1 cellular context compared by ENCODE assay signal in genomic region chrX:48801281-48802088, GRCh38.
TF ChIP-seq lines count a peak whose summit lies in the region.

HDAC6 (plus strand) TSS chrX:48802067; CDS start chrX:48802693, 626 bp downstream.

TF ChIP-seq in HEK293, 187 proteins besides CTCF, POLR2A, EP300 and RAD21 (continued from another document):
- no peak for TF ChIP-seq ELK4 (IDR thresholded peaks at IDR 0.05; ENCODE audit: borderline replicate concordance, low read depth, low read length)
- TF ChIP-seq ZNF549 (tag by site-specific recombination; IDR thresholded peaks at IDR 0.05), result no peak
- TF ChIP-seq ZNF518A (tag by site-specific recombination; conservative IDR thresholded peaks at IDR 0.05; ENCODE audit: low read depth), result 0 out of 2 replicates have a peak, but pooled peaks have one; percentile 19
- TF ChIP-seq ZNF76 (tag by site-specific recombination; IDR thresholded peaks at IDR 0.05; ENCODE audit: borderline replicate concordance, low read depth), result peak; percentile 89
- no peak for TF ChIP-seq ZNF555 (tag by site-specific recombination; conservative IDR thresholded peaks at IDR 0.05)
- no peak for TF ChIP-seq ZNF404 (tag by site-specific recombination; IDR thresholded peaks at IDR 0.05)
- no peak for TF ChIP-seq ZNF133 (tag by site-specific recombination; IDR thresholded peaks at IDR 0.05)
- no peak for TF ChIP-seq ZBTB49 (tag by site-specific recombination; IDR thresholded peaks at IDR 0.05; ENCODE audit: low read depth)
- TF ChIP-seq GLIS2 (tag by site-specific recombination; IDR thresholded peaks at IDR 0.05), result no peak
- 0 out of 2 replicates have a peak, but pooled peaks have one; percentile 63 for TF ChIP-seq KLF7 (tag by site-specific recombination; IDR thresholded peaks at IDR 0.05; ENCODE audit: borderline replicate concordance)
- peak; percentile 93 for TF ChIP-seq ZBTB21 (tag by site-specific recombination; IDR thresholded peaks at IDR 0.05)
- TF ChIP-seq ZNF239 (tag by site-specific recombination; IDR thresholded peaks at IDR 0.05), result no peak
- no peak for TF ChIP-seq ZFP3 (tag by site-specific recombination; IDR thresholded peaks at IDR 0.05; ENCODE audit: low read depth)
- peak; percentile 96 for TF ChIP-seq ZFHX2 (tag by site-specific recombination; conservative IDR thresholded peaks at IDR 0.05)
- TF ChIP-seq ZNF248 (tag by site-specific recombination; IDR thresholded peaks at IDR 0.05), result no peak
- TF ChIP-seq ZNF624 (tag by site-specific recombination; IDR thresholded peaks at IDR 0.05), result no peak
- no peak for TF ChIP-seq ZNF366 (tag by site-specific recombination; conservative IDR thresholded peaks at IDR 0.05)
- no peak for TF ChIP-seq ZNF202 (tag by site-specific recombination; IDR thresholded peaks at IDR 0.05; ENCODE audit: borderline replicate concordance)
- TF ChIP-seq KLF10 (tag by site-specific recombination; IDR thresholded peaks at IDR 0.05), result peak; percentile 94
- TF ChIP-seq ZSCAN30 (tag by site-specific recombination; IDR thresholded peaks at IDR 0.05), result no peak
- peak; percentile 70; the same call in 1 of the 2 replicates for TF ChIP-seq ZIC2 (tag by site-specific recombination; IDR thresholded peaks at IDR 0.05)
- TF ChIP-seq ZNF335 (tag by site-specific recombination; conservative IDR thresholded peaks at IDR 0.05), result peak; percentile 8
- TF ChIP-seq ZNF777 (tag by site-specific recombination; IDR thresholded peaks at IDR 0.05; ENCODE audit: borderline replicate concordance), result 0 out of 2 replicates have a peak, but pooled peaks have one; percentile 46
TF ChIP-seq in HEK293: peak in this region for 51.
